Comparison of ENCODE assay signal across 8 cellular contexts in genomic region chr15:57591822-57592367, GRCh38. TPM values are rescaled to one million over a fixed set of nuclear protein-coding genes. Genes with fewer than 3 reads are reported as not detected.
DNase-seq lines count a peak whose midpoint lies in the region; ATAC-seq and TF ChIP-seq lines count a peak whose summit lies in the region.

TSS of gene MYZAP (plus strand) at chr15:57591904. CDS start at chr15:57592035, 131 bp downstream.

- CTCF ChIA-PET in HCT116 (lab: Charles Lee), result interaction anchor here (1.3 kb wide), 1 partner anchor 50 kb away, joined by 3 read pairs; no protein-coding TSS in a partner anchor

- no peaks in the 10 kb centered on the region for H3K27me3 ChIP-seq in HCT116 (ENCODE audit: insufficient read depth, low read length)
- no peaks in the 10 kb centered on the region for H3K27me3 ChIP-seq in right lobe of liver

- H3K27ac ChIP-seq in HCT116 (ENCODE audit: low read depth, low read length) (peak within 1 kb of the TSS; percentile 45; the same call in 1 of the 2 replicates), coronary artery (peak within 1 kb of the TSS in 1 of 2 donors; percentile 47), right lobe of liver (no peak within 1 kb of the TSS)

- peak within 1 kb of the TSS; percentile 49 for H3K9ac ChIP-seq in HCT116 (ENCODE audit: low read length)

- peak within 1 kb of the TSS; percentile 30 for H2AFZ ChIP-seq in HCT116 (ENCODE audit: low read depth, low read length, poor library complexity, severe bottlenecking)

- intact Hi-C loops in HCT116 (cut with micrococcal nuclease) (loop anchor here (2.0 kb wide), 1 partner anchor 31 kb away; no protein-coding TSS in a partner anchor), right lobe of liver (cut with DNase I) (no loop called here)

- TF ChIP-seq POLR2A in HCT116 (IDR thresholded peaks at IDR 0.05; ENCODE audit: borderline replicate concordance, extremely low read depth, insufficient read depth, insufficient read length), result no peak
- no peak for TF ChIP-seq POLR2A in right lobe of liver (IDR thresholded peaks at IDR 0.05)

- no peaks in the 10 kb centered on the region for H3K79me2 ChIP-seq in HCT116 (ENCODE audit: insufficient read depth, low read length)

- peak within 1 kb of the TSS; percentile 91 for H3K4me2 ChIP-seq in HCT116 (ENCODE audit: low read length)

- RAD21 ChIA-PET in HCT116 (lab: Charles Lee; ENCODE audit: low non-redundant PET in 1 of 2, low total read pairs in 2 of 2, uncharacterized antibody in 2 of 2, unreplicated experiment in 2 of 2), result no interaction called here

- no peak for TF ChIP-seq CTCF in HCT116 (IDR thresholded peaks at IDR 0.05 in 2 of 3, conservative IDR thresholded peaks at IDR 0.05 in 1 of 3; ENCODE audit: borderline replicate concordance in 1 of 3, insufficient read depth in 1 of 3, low read depth in 2 of 3, low read length in 2 of 3)
- no peak for TF ChIP-seq CTCF in WI38 (IDR thresholded peaks at IDR 0.05; ENCODE audit: low read depth, low read length)
- no peak for TF ChIP-seq CTCF in coronary artery (IDR thresholded peaks at IDR 0.05)
- no peak for TF ChIP-seq CTCF in right lobe of liver (IDR thresholded peaks at IDR 0.05)

- TF ChIP-seq RAD21 in HCT116 (IDR thresholded peaks at IDR 0.05; ENCODE audit: low read depth), result no peak

- WGBS in right lobe of liver (ENCODE audit: insufficient coverage, low coverage, low lambda C conversion rate, missing lambda C conversion rate), result 8% methylated on average over 2 of the region's 58 CpGs

- ATAC-seq in HCT116, result peak; percentile 96
- peak; percentile 85 to 91 (median 87) for ATAC-seq in right lobe of liver
- no peak for ATAC-seq in GM19035 (IDR thresholded peaks at IDR 0.05; ENCODE audit: unreplicated experiment)
- no peak for ATAC-seq in GM19463 (IDR thresholded peaks at IDR 0.05; ENCODE audit: unreplicated experiment)

- H3K9me3 ChIP-seq in HCT116 (ENCODE audit: control insufficient read depth in 1 of 2, insufficient read depth in 1 of 2, low read depth in 1 of 2, low read length in 2 of 2), result no peaks in the 10 kb centered on the region
- no peaks in the 10 kb centered on the region for H3K9me3 ChIP-seq in right lobe of liver

- DNase-seq in HCT116 (ENCODE audit: low read depth, low spot score), result no peak
- no peak for DNase-seq in coronary artery (ENCODE audit: low spot score)
- peak; percentile 52 to 66 (median 62) for DNase-seq in right lobe of liver
- DNase-seq in stimulated activated CD4-positive, alpha-beta T cell treated with anti-CD3 and anti-CD28 coated beads, Interleukin-4, amount 100 ng/mL, for 48 hours (ENCODE audit: low read depth in 2 of 2), result peak; percentile 28 to 30
- no peak for DNase-seq in SKM-1 treated with dmso at 0.1 percent for 144 hours (lab: John Stamatoyannopoulos, UW; ENCODE audit: unreplicated experiment)

- H3K4me1 ChIP-seq in HCT116 (ENCODE audit: control insufficient read depth in 1 of 2, insufficient read depth in 2 of 2, low read length in 2 of 2), result peaks cover 11 to 24% of the 10 kb centered on the region in 2 experiments; a peak in 3 of 4 replicates
- H3K4me1 ChIP-seq in right lobe of liver, result no peaks in the 10 kb centered on the region

- POLR2A ChIA-PET in HCT116 (lab: Charles Lee), result no interaction called here

- H3K9me2 ChIP-seq in HCT116 (ENCODE audit: insufficient read depth), result no peaks in the 10 kb centered on the region

- no peaks in the 10 kb centered on the region for H3K36me3 ChIP-seq in HCT116 (ENCODE audit: control insufficient read depth in 1 of 2, insufficient read depth in 2 of 2, low read length in 2 of 2)
- H3K36me3 ChIP-seq in right lobe of liver, result no peaks in the 10 kb centered on the region

- H3K4me3 ChIP-seq in HCT116 (replicated peaks in 1 of 2; ENCODE audit: low read depth in 1 of 2, low read length in 2 of 2) (peak within 1 kb of the TSS; percentile 46 to 63), WI38 (ENCODE audit: low read depth, low read length) (peak within 1 kb of the TSS; percentile 46), coronary artery (peak within 1 kb of the TSS; percentile 85), right lobe of liver (peak within 1 kb of the TSS; percentile 44 to 54 (median 48))

- H4K20me1 ChIP-seq in HCT116 (ENCODE audit: insufficient read depth), result no peaks in the 10 kb centered on the region

- no TSS peak for BruUV-seq in HCT116 (replicated peaks; lab: Mats Ljungman, UMichigan)

TF ChIP-seq in HCT116, 20 proteins besides CTCF, POLR2A, EP300 and RAD21:
- TF ChIP-seq EGR1 (IDR thresholded peaks at IDR 0.05; ENCODE audit: low read depth), result peak; percentile 74
- peak; percentile 45; the same call in 1 of the 2 replicates for TF ChIP-seq POLR2AphosphoS5 (IDR thresholded peaks at IDR 0.05; ENCODE audit: low read depth, low read length)
- no peak for TF ChIP-seq JUND (IDR thresholded peaks at IDR 0.05)

RNA-seq across cellular contexts. Expression of gene MYZAP, which starts in this region (rescaled TPM):
- 5.8 TPM for total RNA-seq in HCT116 (2021; ENCODE audit: unreplicated experiment)
- 3.9 and 4.8 TPM in 2 replicates for polyA plus RNA-seq in HCT116 (2012)
- under 1 TPM in 4 of 6 experiments, not detected in 2; 0.24 to 0.65 (median 0.61) TPM for total RNA-seq in right lobe of liver

Comparison
In these comparisons a context has a peak if more than half of its experiments do, and no peak if none do; other contexts are left out.
1. Peak in DNase-seq, ATAC-seq and H3K4me3 ChIP-seq in right lobe of liver; RNA of the gene not detected or under 1 TPM.
2. DNase-seq: peak in stimulated activated CD4-positive, alpha-beta T cell treated with anti-CD3 and anti-CD28 coated beads, Interleukin-4, amount 100 ng/mL, for 48 hours (2 of 2); none in HCT116 (single experiment), coronary artery (single experiment) and SKM-1 treated with dmso at 0.1 percent for 144 hours (single experiment).
3. Peak in every context shown above with its lines, with median percentiles within 50 percentile points of each other: H3K4me3 ChIP-seq.